ENCODE assay signal across 23 cellular contexts in genomic region chr3:58345457-58345856, GRCh38. TPM values are rescaled to one million over a fixed set of nuclear protein-coding genes. Genes with fewer than 3 reads are reported as not detected.
DNase-seq lines count a peak whose midpoint lies in the region; ATAC-seq and TF ChIP-seq lines count a peak whose summit lies in the region.
"Had no signal": no experiment of that assay in that cellular context is flagged by ENCODE, and none has a peak within 500 bp of the region (broad histone marks: within the 10 kb centered on the region; RNA-seq: fewer than 3 reads in every experiment).

No MANE protein-coding gene starts in this region.

- no peak overlapping the region for H3K27ac Mint-ChIP-seq in activated CD8-positive, alpha-beta memory T cell treated with anti-CD3 and anti-CD28 coated beads, Interleukin-2, amount 10 ng/mL, durations not matched to agents 7 days and 5 days
- peak overlapping the region; percentile 26 for H3K27ac Mint-ChIP-seq in activated T-helper 17 cell treated with anti-CD3 and anti-CD28 coated beads, Interleukin-2, amount 50 U/mL, for 72 hours
- peak overlapping the region; percentile 84 for H3K27ac Mint-ChIP-seq in stimulated activated memory B cell treated with anti-CD40 and anti-IgM and Interleukin-4, amounts not matched to agents 10 μg/mL and 1 μg/mL and 100 μg/mL, for 72 hours
- H3K27ac Mint-ChIP-seq: H9 had no signal

- peaks cover 53% of the 10 kb centered on the region for H3K36me3 Mint-ChIP-seq in activated CD8-positive, alpha-beta memory T cell treated with anti-CD3 and anti-CD28 coated beads, Interleukin-2, amount 10 ng/mL, durations not matched to agents 7 days and 5 days
- H3K36me3 Mint-ChIP-seq in activated T-helper 17 cell treated with anti-CD3 and anti-CD28 coated beads, Interleukin-2, amount 50 U/mL, for 72 hours (ENCODE audit: low read depth), result peaks cover 33% of the 10 kb centered on the region
- H3K36me3 Mint-ChIP-seq in stimulated activated memory B cell treated with anti-CD40 and anti-IgM and Interleukin-4, amounts not matched to agents 10 μg/mL and 1 μg/mL and 100 μg/mL, for 72 hours, result peaks cover 24% of the 10 kb centered on the region

- peak overlapping the region; percentile 19 for H3K9ac ChIP-seq in Loucy (ENCODE audit: low read depth, low read length, poor library complexity, severe bottlenecking)

- intact Hi-C loops in esophagus squamous epithelium (cut with DNase I), result no loop called here

- H3K27me3 ChIP-seq in Loucy (ENCODE audit: insufficient read depth, low read length, poor library complexity, severe bottlenecking) (no peaks in the 10 kb centered on the region), esophagus squamous epithelium (no peaks in the 10 kb centered on the region)
- H3K27me3 ChIP-seq: SJCRH30 had no signal

- peak; percentile 0 for DNase-seq in activated CD8-positive, alpha-beta memory T cell treated with anti-CD3 and anti-CD28 coated beads, Interleukin-2, amount 50 U/mL, for 48 hours
- no peak for DNase-seq in activated CD8-positive, alpha-beta memory T cell treated with anti-CD3 and anti-CD28 coated beads, Interleukin-2, amount 10 ng/mL, durations not matched to agents 7 days and 5 days
- DNase-seq in dermis blood vessel endothelial cell (no peak), epidermal melanocyte (ENCODE audit: insufficient read length, low spot score) (no peak), esophagus squamous epithelium (lab: John Stamatoyannopoulos, UW) (no peak)
- DNase-seq: AML-193; CD4-positive, CD25-positive, alpha-beta regulatory T cell; COR-L47; DMS 273 treated with DMSO at 0.1 percent for 48 hours; H9; NCI-H1417 treated with DMSO at 0.1 percent for 48 hours; NCI-H187 treated with DMSO at 0.1 percent for 48 hours; NCI-H2227 treated with DMSO at 0.1 percent for 48 hours; NCI-H510A treated with DMSO at 0.1 percent for 48 hours; NCI-H82; PC-9; SJCRH30; SW 1271 had no signal

- H2AFZ ChIP-seq in Loucy (ENCODE audit: low read length), result no peak overlapping the region
- H2AFZ ChIP-seq: PC-9 had no signal

- TF ChIP-seq CTCF in Loucy (conservative IDR thresholded peaks at IDR 0.05; ENCODE audit: low read length) (no peak), esophagus squamous epithelium (IDR thresholded peaks at IDR 0.05) (no peak)

- H3K36me3 ChIP-seq in Loucy (ENCODE audit: insufficient read depth, low read length) (peaks cover 6% of the 10 kb centered on the region; the same call in 1 of the 2 replicates), esophagus squamous epithelium (peaks cover 0 to 11% (median 0%) of the 10 kb centered on the region in 3 donors)
- H3K36me3 ChIP-seq: SJCRH30 had no signal

- no peak for TF ChIP-seq POLR2A in esophagus squamous epithelium (IDR thresholded peaks at IDR 0.05)

- H4K20me1 ChIP-seq in Loucy (ENCODE audit: insufficient read depth, low read length, poor library complexity, severe bottlenecking), result no peaks in the 10 kb centered on the region

- H3K4me1 Mint-ChIP-seq in activated CD8-positive, alpha-beta memory T cell treated with anti-CD3 and anti-CD28 coated beads, Interleukin-2, amount 10 ng/mL, durations not matched to agents 7 days and 5 days, result peaks cover 59% of the 10 kb centered on the region
- peaks cover 17% of the 10 kb centered on the region for H3K4me1 Mint-ChIP-seq in activated T-helper 17 cell treated with anti-CD3 and anti-CD28 coated beads, Interleukin-2, amount 50 U/mL, for 72 hours
- peaks cover 85% of the 10 kb centered on the region for H3K4me1 Mint-ChIP-seq in stimulated activated memory B cell treated with anti-CD40 and anti-IgM and Interleukin-4, amounts not matched to agents 10 μg/mL and 1 μg/mL and 100 μg/mL, for 72 hours
- H3K4me1 Mint-ChIP-seq: H9 had no signal

- peaks cover 68% of the 10 kb centered on the region for H3K79me2 ChIP-seq in Loucy (ENCODE audit: insufficient read depth, low read length)

- H3K27me3 Mint-ChIP-seq in activated CD8-positive, alpha-beta memory T cell treated with anti-CD3 and anti-CD28 coated beads, Interleukin-2, amount 10 ng/mL, durations not matched to agents 7 days and 5 days, result no peaks in the 10 kb centered on the region
- no peaks in the 10 kb centered on the region for H3K27me3 Mint-ChIP-seq in activated T-helper 17 cell treated with anti-CD3 and anti-CD28 coated beads, Interleukin-2, amount 50 U/mL, for 72 hours
- H3K27me3 Mint-ChIP-seq in stimulated activated memory B cell treated with anti-CD40 and anti-IgM and Interleukin-4, amounts not matched to agents 10 μg/mL and 1 μg/mL and 100 μg/mL, for 72 hours, result no peaks in the 10 kb centered on the region
- H3K27me3 Mint-ChIP-seq: CD4-positive, CD25-positive, alpha-beta regulatory T cell had no signal

- H3K4me3 Mint-ChIP-seq in activated CD8-positive, alpha-beta memory T cell treated with anti-CD3 and anti-CD28 coated beads, Interleukin-2, amount 10 ng/mL, durations not matched to agents 7 days and 5 days, result no peak overlapping the region
- no peak overlapping the region for H3K4me3 Mint-ChIP-seq in activated T-helper 17 cell treated with anti-CD3 and anti-CD28 coated beads, Interleukin-2, amount 50 U/mL, for 72 hours
- no peak overlapping the region for H3K4me3 Mint-ChIP-seq in stimulated activated memory B cell treated with anti-CD40 and anti-IgM and Interleukin-4, amounts not matched to agents 10 μg/mL and 1 μg/mL and 100 μg/mL, for 72 hours
- H3K4me3 Mint-ChIP-seq: CD4-positive, CD25-positive, alpha-beta regulatory T cell; H9 had no signal

- no peak overlapping the region for H3K4me3 ChIP-seq in Loucy (ENCODE audit: low read length, poor library complexity, severe bottlenecking)
- H3K4me3 ChIP-seq in esophagus squamous epithelium, result no peak overlapping the region
- H3K4me3 ChIP-seq: K562, PC-9, SJCRH30 had no signal

- no peak overlapping the region for H3K27ac ChIP-seq in esophagus squamous epithelium
- H3K27ac ChIP-seq: 22Rv1, PC-9, SJCRH30 had no signal

- peaks cover 9% of the 10 kb centered on the region; the same call in 1 of the 2 replicates for H3F3A ChIP-seq in Loucy (ENCODE audit: low read depth)

- peaks cover 2% of the 10 kb centered on the region for H3K9me3 Mint-ChIP-seq in activated CD8-positive, alpha-beta memory T cell treated with anti-CD3 and anti-CD28 coated beads, Interleukin-2, amount 10 ng/mL, durations not matched to agents 7 days and 5 days (ENCODE audit: low read depth)
- H3K9me3 Mint-ChIP-seq in activated T-helper 17 cell treated with anti-CD3 and anti-CD28 coated beads, Interleukin-2, amount 50 U/mL, for 72 hours, result no peaks in the 10 kb centered on the region
- H3K9me3 Mint-ChIP-seq in stimulated activated memory B cell treated with anti-CD40 and anti-IgM and Interleukin-4, amounts not matched to agents 10 μg/mL and 1 μg/mL and 100 μg/mL, for 72 hours, result no peaks in the 10 kb centered on the region
- H3K9me3 Mint-ChIP-seq: H9 had no signal

- ATAC-seq in activated CD8-positive, alpha-beta memory T cell treated with anti-CD3 and anti-CD28 coated beads, Interleukin-2, amount 10 ng/mL, durations not matched to agents 7 days and 5 days, result no peak
- ATAC-seq in activated T-helper 17 cell treated with anti-CD3 and anti-CD28 coated beads, Interleukin-2, amount 50 U/mL, for 72 hours (replicated peaks), result no peak
- no peak for ATAC-seq in stimulated activated memory B cell treated with anti-CD40 and anti-IgM and Interleukin-4, amounts not matched to agents 10 μg/mL and 1 μg/mL and 100 μg/mL, for 72 hours
- ATAC-seq: K562 had no signal

- H3K4me1 ChIP-seq in Loucy (ENCODE audit: insufficient read depth, low read length, poor library complexity, severe bottlenecking) (peaks cover 70% of the 10 kb centered on the region), esophagus squamous epithelium (peaks cover 4 to 23% (median 8%) of the 10 kb centered on the region in 3 donors)
- H3K4me1 ChIP-seq: SJCRH30 had no signal

- 86 to 89% methylated on average over 4 of the region's 4 CpGs for WGBS in esophagus squamous epithelium, 2 donors

- CTCF ChIA-PET in activated CD8-positive, alpha-beta memory T cell treated with anti-CD3 and anti-CD28 coated beads, Interleukin-2, amount 10 ng/mL, durations not matched to agents 7 days and 5 days (lab: Charles Lee), result interaction anchor here (14.1 kb wide), 1 partner anchor 10 kb away, joined by 144 read pairs; the partner anchor contains the start of gene PXK

- no peaks in the 10 kb centered on the region for H3K9me2 ChIP-seq in Loucy (replicated peaks; ENCODE audit: low read depth, low read length)

- H3K4me2 ChIP-seq in Loucy (ENCODE audit: low read depth, low read length, poor library complexity, severe bottlenecking), result peak overlapping the region; percentile 27
- H3K4me2 ChIP-seq: PC-9 had no signal

- H3K9me3 ChIP-seq in Loucy (ENCODE audit: insufficient read depth, low read depth, low read length), result no peaks in the 10 kb centered on the region
- no peaks in the 10 kb centered on the region for H3K9me3 ChIP-seq in esophagus squamous epithelium
- H3K9me3 ChIP-seq: SJCRH30 had no signal

RNA-seq across cellular contexts. Expression of gene PXK, which starts 12.8 kb away (rescaled TPM):
- 10 to 100 TPM; 61.7 to 64.7 TPM for total RNA-seq in activated CD8-positive, alpha-beta memory T cell treated with anti-CD3 and anti-CD28 coated beads, Interleukin-2, amount 10 ng/mL, durations not matched to agents 7 days and 5 days
- total RNA-seq in activated T-helper 17 cell treated with anti-CD3 and anti-CD28 coated beads, Interleukin-2, amount 50 U/mL, for 72 hours, result 10 to 100 TPM; 17.8 to 27.1 TPM
- total RNA-seq in dermis blood vessel endothelial cell, result 22.7 and 30.6 TPM in 2 replicates
- total RNA-seq in esophagus squamous epithelium, result 10 to 100 TPM in 2 of 4 donors, 1 to 10 TPM in 2; 6.5 to 25.9 (median 12.2) TPM

RNA-seq across cellular contexts. Expression of gene HTD2, which starts 39.1 kb away (rescaled TPM):
- 1 to 10 TPM; 6.9 to 7.4 TPM for total RNA-seq in activated CD8-positive, alpha-beta memory T cell treated with anti-CD3 and anti-CD28 coated beads, Interleukin-2, amount 10 ng/mL, durations not matched to agents 7 days and 5 days
- 10 to 100 TPM; 10.0 to 15.1 TPM for total RNA-seq in activated T-helper 17 cell treated with anti-CD3 and anti-CD28 coated beads, Interleukin-2, amount 50 U/mL, for 72 hours
- total RNA-seq in dermis blood vessel endothelial cell, result 10.2 and 16.0 TPM in 2 replicates
- total RNA-seq in esophagus squamous epithelium, result 10 to 100 TPM in 1 of 4 donors, 1 to 10 TPM in 3; 4.5 to 10.1 (median 5.2) TPM

RNA-seq across cellular contexts. Expression of gene RPP14, which starts 39.4 kb away (rescaled TPM):
- 10 to 100 TPM; 12.9 to 16.9 TPM for total RNA-seq in activated CD8-positive, alpha-beta memory T cell treated with anti-CD3 and anti-CD28 coated beads, Interleukin-2, amount 10 ng/mL, durations not matched to agents 7 days and 5 days
- total RNA-seq in activated T-helper 17 cell treated with anti-CD3 and anti-CD28 coated beads, Interleukin-2, amount 50 U/mL, for 72 hours, result 10 to 100 TPM; 16.1 to 19.1 TPM
- total RNA-seq in dermis blood vessel endothelial cell, result 20.3 and 22.0 TPM in 2 replicates
- total RNA-seq in esophagus squamous epithelium, result 10 to 100 TPM in 3 of 4 donors, 1 to 10 TPM in 1; 8.1 to 15.5 (median 11.1) TPM
